Comparison of ENCODE assay signal across 1 cellular context in the genomic region with DNA sequence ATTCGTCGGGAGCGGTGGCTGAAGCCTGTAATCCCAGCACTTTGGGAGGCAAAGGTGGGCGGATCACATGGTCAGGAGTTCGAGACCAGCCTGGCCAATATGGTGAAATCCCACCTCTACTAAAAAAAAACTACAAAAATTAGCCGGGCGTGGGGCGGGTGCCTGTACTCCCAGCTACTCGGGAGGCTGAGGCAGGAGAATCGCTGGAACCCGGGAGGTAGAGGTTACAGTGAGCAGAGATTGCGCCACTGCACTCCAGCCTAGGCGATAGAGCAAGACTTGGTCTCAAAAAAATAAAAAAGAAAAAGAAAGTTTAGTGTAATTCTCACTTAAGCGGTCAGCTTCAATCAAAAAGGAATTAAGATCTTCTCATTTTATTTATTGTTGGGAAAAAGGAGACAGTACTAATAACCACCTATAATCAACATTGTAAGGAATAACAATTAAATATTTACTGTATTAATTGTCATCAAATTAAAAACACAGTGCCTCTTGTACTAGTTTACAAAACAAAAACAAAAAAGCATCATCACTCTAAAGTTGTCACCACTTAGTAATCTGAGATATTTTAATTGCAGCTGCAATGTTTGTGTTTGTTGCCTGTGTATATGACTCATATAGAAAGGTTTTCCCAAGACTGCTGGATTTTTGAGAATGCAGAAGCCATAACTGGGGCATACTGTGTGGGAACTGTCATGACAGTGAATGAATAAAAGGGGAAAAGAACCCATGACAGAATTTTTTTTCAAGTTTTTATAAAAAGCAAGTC.
TF ChIP-seq lines count a peak whose summit lies in the region.

No MANE protein-coding gene starts in this region.

TF ChIP-seq in GM12878, 131 proteins besides CTCF, POLR2A, EP300 and RAD21:
- no peak for TF ChIP-seq EGR1 (IDR thresholded peaks at IDR 0.05; ENCODE audit: borderline replicate concordance in 1 of 2, low read depth in 2 of 2, low read length in 2 of 2)
- no peak for TF ChIP-seq SMC3 (IDR thresholded peaks at IDR 0.05; ENCODE audit: borderline replicate concordance, low read length)
- TF ChIP-seq, protein P1, sequence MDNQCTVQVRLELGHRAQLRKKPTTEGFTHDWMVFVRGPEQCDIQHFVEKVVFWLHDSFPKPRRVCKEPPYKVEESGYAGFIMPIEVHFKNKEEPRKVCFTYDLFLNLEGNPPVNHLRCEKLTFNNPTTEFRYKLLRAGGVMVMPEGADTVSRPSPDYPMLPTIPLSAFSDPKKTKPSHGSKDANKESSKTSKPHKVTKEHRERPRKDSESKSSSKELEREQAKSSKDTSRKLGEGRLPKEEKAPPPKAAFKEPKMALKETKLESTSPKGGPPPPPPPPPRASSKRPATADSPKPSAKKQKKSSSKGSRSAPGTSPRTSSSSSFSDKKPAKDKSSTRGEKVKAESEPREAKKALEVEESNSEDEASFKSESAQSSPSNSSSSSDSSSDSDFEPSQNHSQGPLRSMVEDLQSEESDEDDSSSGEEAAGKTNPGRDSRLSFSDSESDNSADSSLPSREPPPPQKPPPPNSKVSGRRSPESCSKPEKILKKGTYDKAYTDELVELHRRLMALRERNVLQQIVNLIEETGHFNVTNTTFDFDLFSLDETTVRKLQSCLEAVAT (IDR thresholded peaks at IDR 0.05), result peak; percentile 44; the same call in 1 of the 2 replicates
- no peak for TF ChIP-seq NBN (IDR thresholded peaks at IDR 0.05)
